8 cellular contexts compared by ENCODE assay signal in the genomic region with DNA sequence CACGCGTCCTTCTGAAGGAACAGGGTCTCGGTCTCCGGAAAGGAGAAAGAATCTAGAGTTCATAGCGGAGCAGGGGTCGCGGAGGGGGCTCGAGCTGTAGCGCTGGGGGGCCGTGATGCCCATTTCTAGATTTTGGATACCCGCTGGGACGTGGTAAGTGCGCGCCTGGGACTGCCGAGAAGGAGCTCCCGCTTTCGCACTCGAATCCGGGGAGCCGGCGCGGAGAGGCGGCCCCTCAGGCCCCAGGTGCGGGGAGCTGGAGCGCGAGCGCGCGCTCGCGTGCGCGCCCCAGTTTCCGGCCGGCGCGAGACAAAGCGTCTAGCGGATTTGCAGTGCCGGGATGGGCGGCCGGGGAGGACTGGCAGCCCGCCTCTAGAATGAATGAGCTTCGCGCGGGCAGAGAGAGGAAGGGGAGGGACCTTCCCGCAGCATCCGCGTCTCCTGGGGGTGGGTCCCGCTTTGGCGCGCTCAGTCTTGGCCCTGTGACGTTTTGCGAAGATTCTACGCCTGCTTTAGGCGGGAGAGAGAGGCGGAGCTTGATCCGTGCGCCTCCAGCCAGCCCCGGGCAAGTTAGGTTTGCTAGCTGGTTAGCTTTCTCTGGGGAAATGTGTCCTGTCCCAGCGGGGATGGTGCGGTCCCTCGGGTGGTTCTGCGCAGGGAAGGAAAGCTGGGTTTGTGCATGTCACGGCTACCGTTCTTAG. TPM values are rescaled to one million over a fixed set of nuclear protein-coding genes. Genes with fewer than 3 reads are reported as not detected.
DNase-seq lines count a peak whose midpoint lies in the region; ATAC-seq, FAIRE-seq and TF ChIP-seq lines count a peak whose summit lies in the region.

No MANE protein-coding gene starts in this region.

- DNase-seq in ELF-1 (ENCODE audit: low read depth, low spot score) (peak; percentile 98), H54 (ENCODE audit: insufficient read length, low spot score) (peak; percentile 69), LoVo (ENCODE audit: low spot score) (peak; percentile 90), RWPE2 (ENCODE audit: low spot score) (peak; percentile 99), fibroblast of the aortic adventitia (ENCODE audit: low read depth) (peak; percentile 89)
- DNase-seq in activated effector memory CD4-positive, alpha-beta T cell treated with Interleukin-2 at 50 U/mL for 16 hours, result peak; percentile 90
- DNase-seq in stimulated activated naive CD8-positive, alpha-beta T cell treated with anti-CD3 and anti-CD28 coated beads, Interleukin-15, amount 100 ng/mL, for 72 hours, result peak; percentile 92 to 97

- peak overlapping the region; percentile 98 for H3K4me2 ChIP-seq in neural cell (ENCODE audit: low read length)

- H3K36me3 ChIP-seq in RWPE2 (ENCODE audit: low read depth) (peaks cover 32% of the 10 kb centered on the region), neural cell (ENCODE audit: insufficient read depth, low read length) (no peaks in the 10 kb centered on the region)

- TF ChIP-seq RAD21 in neural cell (conservative IDR thresholded peaks at IDR 0.05), result peak; percentile 19

- peaks cover 28% of the 10 kb centered on the region for H3K4me1 Mint-ChIP-seq in stimulated activated naive CD8-positive, alpha-beta T cell treated with anti-CD3 and anti-CD28 coated beads, Interleukin-15, amount 100 ng/mL, for 72 hours

- peak overlapping the region; percentile 91 to 98 for H3K4me3 Mint-ChIP-seq in stimulated activated naive CD8-positive, alpha-beta T cell treated with anti-CD3 and anti-CD28 coated beads, Interleukin-15, amount 100 ng/mL, for 72 hours

- peak overlapping the region; percentile 86 for H3K27ac ChIP-seq in RWPE2 (ENCODE audit: poor library complexity, severe bottlenecking)
- H3K27ac ChIP-seq in neural cell (ENCODE audit: low read length), result peak overlapping the region; percentile 100

- FAIRE-seq in H54 (lab: Jason Lieb, UNC), result peak; percentile 68

- TF ChIP-seq EP300 in neural cell (conservative IDR thresholded peaks at IDR 0.05; ENCODE audit: poor library complexity, severe bottlenecking), result peak; percentile 64

- H3K27me3 Mint-ChIP-seq in stimulated activated naive CD8-positive, alpha-beta T cell treated with anti-CD3 and anti-CD28 coated beads, Interleukin-15, amount 100 ng/mL, for 72 hours, result no peaks in the 10 kb centered on the region

- H3K4me3 ChIP-seq in RWPE2 (ENCODE audit: severe bottlenecking) (peak overlapping the region; percentile 66), fibroblast of the aortic adventitia (ENCODE audit: low read depth, low read length) (peak overlapping the region; percentile 92), neural cell (ENCODE audit: low read length) (peak overlapping the region; percentile 98)

- peak; percentile 69 for TF ChIP-seq POLR2A in H54 (IDR thresholded peaks at IDR 0.05; ENCODE audit: low read depth, low read length)

- peaks cover 16% of the 10 kb centered on the region for H3K4me1 ChIP-seq in RWPE2 (ENCODE audit: insufficient read depth, poor library complexity, severe bottlenecking)

- H2AFZ ChIP-seq in neural cell (ENCODE audit: low read depth, low read length), result peak overlapping the region; percentile 90

- H3K9me3 ChIP-seq in RWPE2 (ENCODE audit: severe bottlenecking) (no peaks in the 10 kb centered on the region), neural cell (ENCODE audit: low read length) (no peaks in the 10 kb centered on the region)

- H3K27me3 ChIP-seq in RWPE2 (ENCODE audit: insufficient read depth, poor library complexity, severe bottlenecking) (no peaks in the 10 kb centered on the region), neural cell (ENCODE audit: insufficient read depth, low read depth, low read length) (no peaks in the 10 kb centered on the region)

- H3K9me2 ChIP-seq in neural cell (ENCODE audit: insufficient read depth, low read length), result no peaks in the 10 kb centered on the region

- ATAC-seq in RWPE2 (ENCODE audit: low read depth), result peak; percentile 73
- peak; percentile 82 for ATAC-seq in stimulated activated naive CD8-positive, alpha-beta T cell treated with anti-CD3 and anti-CD28 coated beads, Interleukin-15, amount 100 ng/mL, for 72 hours

- H3K9me3 Mint-ChIP-seq in stimulated activated naive CD8-positive, alpha-beta T cell treated with anti-CD3 and anti-CD28 coated beads, Interleukin-15, amount 100 ng/mL, for 72 hours, result no peaks in the 10 kb centered on the region

- peak overlapping the region; percentile 100 for H3K9ac ChIP-seq in neural cell (ENCODE audit: low read length)

- peaks cover 45% of the 10 kb centered on the region for H3K79me2 ChIP-seq in neural cell (replicated peaks; ENCODE audit: insufficient read depth, low read length)

- H4K20me1 ChIP-seq in neural cell (ENCODE audit: insufficient read depth), result no peaks in the 10 kb centered on the region

- H3F3A ChIP-seq in neural cell (ENCODE audit: insufficient read depth, low read length, poor library complexity, severe bottlenecking), result peaks cover 3% of the 10 kb centered on the region

- peak overlapping the region; percentile 86 to 100 for H3K27ac Mint-ChIP-seq in stimulated activated naive CD8-positive, alpha-beta T cell treated with anti-CD3 and anti-CD28 coated beads, Interleukin-15, amount 100 ng/mL, for 72 hours

- TF ChIP-seq CTCF in RWPE2 (IDR thresholded peaks at IDR 0.05; ENCODE audit: poor library complexity, severe bottlenecking) (no peak), fibroblast of the aortic adventitia (IDR thresholded peaks at IDR 0.05; ENCODE audit: insufficient read depth, low read length) (no peak), neural cell (IDR thresholded peaks at IDR 0.05; ENCODE audit: poor library complexity, severe bottlenecking) (no peak)

TF ChIP-seq in neural cell, 6 proteins besides CTCF, POLR2A, EP300 and RAD21:
- TF ChIP-seq MXI1 (conservative IDR thresholded peaks at IDR 0.05; ENCODE audit: poor library complexity, severe bottlenecking) (peak; percentile 24), TAF1 (IDR thresholded peaks at IDR 0.05; ENCODE audit: low read depth) (peak; percentile 94), EZH2 (IDR thresholded peaks at IDR 0.05; ENCODE audit: borderline replicate concordance, insufficient read depth, low read length, poor library complexity, severe bottlenecking) (no peak), POLR2AphosphoS5 (IDR thresholded peaks at IDR 0.05) (peak; percentile 92)
- TF ChIP-seq, protein P1, sequence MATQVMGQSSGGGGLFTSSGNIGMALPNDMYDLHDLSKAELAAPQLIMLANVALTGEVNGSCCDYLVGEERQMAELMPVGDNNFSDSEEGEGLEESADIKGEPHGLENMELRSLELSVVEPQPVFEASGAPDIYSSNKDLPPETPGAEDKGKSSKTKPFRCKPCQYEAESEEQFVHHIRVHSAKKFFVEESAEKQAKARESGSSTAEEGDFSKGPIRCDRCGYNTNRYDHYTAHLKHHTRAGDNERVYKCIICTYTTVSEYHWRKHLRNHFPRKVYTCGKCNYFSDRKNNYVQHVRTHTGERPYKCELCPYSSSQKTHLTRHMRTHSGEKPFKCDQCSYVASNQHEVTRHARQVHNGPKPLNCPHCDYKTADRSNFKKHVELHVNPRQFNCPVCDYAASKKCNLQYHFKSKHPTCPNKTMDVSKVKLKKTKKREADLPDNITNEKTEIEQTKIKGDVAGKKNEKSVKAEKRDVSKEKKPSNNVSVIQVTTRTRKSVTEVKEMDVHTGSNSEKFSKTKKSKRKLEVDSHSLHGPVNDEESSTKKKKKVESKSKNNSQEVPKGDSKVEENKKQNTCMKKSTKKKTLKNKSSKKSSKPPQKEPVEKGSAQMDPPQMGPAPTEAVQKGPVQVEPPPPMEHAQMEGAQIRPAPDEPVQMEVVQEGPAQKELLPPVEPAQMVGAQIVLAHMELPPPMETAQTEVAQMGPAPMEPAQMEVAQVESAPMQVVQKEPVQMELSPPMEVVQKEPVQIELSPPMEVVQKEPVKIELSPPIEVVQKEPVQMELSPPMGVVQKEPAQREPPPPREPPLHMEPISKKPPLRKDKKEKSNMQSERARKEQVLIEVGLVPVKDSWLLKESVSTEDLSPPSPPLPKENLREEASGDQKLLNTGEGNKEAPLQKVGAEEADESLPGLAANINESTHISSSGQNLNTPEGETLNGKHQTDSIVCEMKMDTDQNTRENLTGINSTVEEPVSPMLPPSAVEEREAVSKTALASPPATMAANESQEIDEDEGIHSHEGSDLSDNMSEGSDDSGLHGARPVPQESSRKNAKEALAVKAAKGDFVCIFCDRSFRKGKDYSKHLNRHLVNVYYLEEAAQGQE (IDR thresholded peaks at IDR 0.05; ENCODE audit: borderline replicate concordance), result peak; percentile 66

RNA-seq across cellular contexts. Expression of a gene that starts 1.2 kb away (rescaled TPM):
- total RNA-seq in fibroblast of the aortic adventitia (ENCODE audit: low replicate concordance), result 39.2 and 52.7 TPM in 2 replicates
- 91.0 and 105 TPM in 2 replicates for polyA plus RNA-seq in neural cell
- polyA minus RNA-seq in neural cell, result 112 and 119 TPM in 2 replicates

Comparison
In these comparisons a context has a peak if more than half of its experiments do, and no peak if none do; other contexts are left out.
1. Peak in every context shown above with its lines: DNase-seq, ATAC-seq, H3K4me3 ChIP-seq and H3K27ac ChIP-seq.